19 cellular contexts compared by ENCODE assay signal in the genomic region with DNA sequence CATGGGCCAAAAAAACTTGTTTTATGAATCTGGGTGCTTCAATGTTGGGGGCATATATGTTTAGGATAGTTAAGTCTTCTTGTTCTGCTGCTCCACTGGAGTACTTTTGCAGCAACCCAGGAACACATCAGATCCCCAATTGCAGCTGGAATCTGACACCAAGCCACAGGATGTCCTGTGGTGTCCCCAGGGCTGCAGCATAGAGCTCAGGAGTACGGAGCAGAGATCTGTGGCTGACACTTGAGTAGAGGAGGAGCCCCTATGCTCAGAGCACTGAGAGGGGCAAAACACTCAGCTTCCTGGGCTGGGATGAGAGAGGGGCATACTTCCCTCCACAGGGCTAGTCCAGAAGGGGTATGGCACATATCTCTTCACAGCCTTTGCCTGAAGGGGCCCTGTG.
DNase-seq lines count a peak whose midpoint lies in the region; ATAC-seq and TF ChIP-seq lines count a peak whose summit lies in the region.
"Had no signal": no experiment of that assay in that cellular context is flagged by ENCODE, and none has a peak within 500 bp of the region (broad histone marks: within the 10 kb centered on the region; RNA-seq: fewer than 3 reads in every experiment).

No MANE protein-coding gene starts in this region.

- no peak for TF ChIP-seq RAD21 in SK-N-SH (IDR thresholded peaks at IDR 0.05; ENCODE audit: low read length)

- H3K9ac ChIP-seq in BLaER1 = no peak overlapping the region
- H3K9ac ChIP-seq in endodermal cell (ENCODE audit: extremely low read depth, low read length, poor library complexity, severe bottlenecking) = no peak overlapping the region
- no peak overlapping the region for H3K9ac ChIP-seq in SK-N-SH

- no peak for TF ChIP-seq CTCF in endodermal cell (conservative IDR thresholded peaks at IDR 0.05)
- TF ChIP-seq CTCF in SK-N-SH (IDR thresholded peaks at IDR 0.05) = no peak
- TF ChIP-seq CTCF in natural killer cell (IDR thresholded peaks at IDR 0.05) = no peak

- H3K4me1 Mint-ChIP-seq in endodermal cell = peaks cover 2% of the 10 kb centered on the region
- H3K4me1 Mint-ChIP-seq in natural killer cell = peaks cover 0 to 4% of the 10 kb centered on the region in 2 donors
- H3K4me1 Mint-ChIP-seq in stimulated activated memory B cell treated with anti-CD40 and anti-IgM and Interleukin-4, amounts not matched to agents 10 μg/mL and 1 μg/mL and 100 μg/mL, for 72 hours = no peaks in the 10 kb centered on the region

- WGBS in endodermal cell (ENCODE audit: insufficient coverage in 1 of 2, insufficient read length in 1 of 2), 2 experiments = 0 to 25% methylated on average over 1 of the region's 1 CpG
- WGBS in SK-N-SH (ENCODE audit: low lambda C conversion rate) = 38% methylated on average over 1 of the region's 1 CpG

- H3K27ac ChIP-seq in BLaER1 (no peak overlapping the region; the same call in 1 of the 2 replicates), endodermal cell (ENCODE audit: low read depth, low read length) (no peak overlapping the region), SK-N-SH (ENCODE audit: low read depth in 2 of 2, low read length in 1 of 2) (no peak overlapping the region)
- H3K27ac ChIP-seq: SJCRH30 had no signal

- ATAC-seq in natural killer cell = no peak
- no peak for ATAC-seq in stimulated activated memory B cell treated with anti-CD40 and anti-IgM and Interleukin-4, amounts not matched to agents 10 μg/mL and 1 μg/mL and 100 μg/mL, for 72 hours
- ATAC-seq: CD8-positive, alpha-beta T cell had no signal

- H3K9me3 Mint-ChIP-seq in endodermal cell (no peaks in the 10 kb centered on the region), natural killer cell (no peaks in the 10 kb centered on the region)
- H3K9me3 Mint-ChIP-seq in stimulated activated memory B cell treated with anti-CD40 and anti-IgM and Interleukin-4, amounts not matched to agents 10 μg/mL and 1 μg/mL and 100 μg/mL, for 72 hours = no peaks in the 10 kb centered on the region
- H3K9me3 Mint-ChIP-seq: CD8-positive, alpha-beta T cell had no signal

- H3K27ac Mint-ChIP-seq in endodermal cell (peak overlapping the region; percentile 36), natural killer cell (no peak overlapping the region)
- H3K27ac Mint-ChIP-seq in stimulated activated memory B cell treated with anti-CD40 and anti-IgM and Interleukin-4, amounts not matched to agents 10 μg/mL and 1 μg/mL and 100 μg/mL, for 72 hours = no peak overlapping the region
- H3K27ac Mint-ChIP-seq: CD8-positive, alpha-beta T cell had no signal

- H3K4me1 ChIP-seq in BLaER1 = peaks cover 17% of the 10 kb centered on the region
- H3K4me1 ChIP-seq in endodermal cell (ENCODE audit: control insufficient read depth, insufficient read depth, low read length) = no peaks in the 10 kb centered on the region
- no peaks in the 10 kb centered on the region for H3K4me1 ChIP-seq in SK-N-SH (ENCODE audit: control insufficient read depth in 1 of 2, insufficient read depth in 2 of 2, low read depth in 1 of 2, low read length in 1 of 2)
- H3K4me1 ChIP-seq: HAP-1, SJCRH30 had no signal

- POLR2A ChIA-PET in SK-N-SH (lab: Yijun Ruan, JAX) = no interaction called here

- H4K20me1 ChIP-seq in BLaER1 (no peaks in the 10 kb centered on the region), SK-N-SH (ENCODE audit: insufficient read depth) (no peaks in the 10 kb centered on the region)

- H3K36me3 ChIP-seq in BLaER1 (no peaks in the 10 kb centered on the region), endodermal cell (ENCODE audit: control insufficient read depth, insufficient read depth, low read length) (no peaks in the 10 kb centered on the region), SK-N-SH (replicated peaks in 1 of 2; ENCODE audit: control insufficient read depth in 1 of 2, insufficient read depth in 2 of 2, low read length in 1 of 2) (no peaks in the 10 kb centered on the region)
- H3K36me3 ChIP-seq: HAP-1, SJCRH30 had no signal

- no peaks in the 10 kb centered on the region for H3K9me2 ChIP-seq in SK-N-SH

- H3K36me3 Mint-ChIP-seq in endodermal cell (ENCODE audit: low read depth) (no peaks in the 10 kb centered on the region), natural killer cell (no peaks in the 10 kb centered on the region)
- no peaks in the 10 kb centered on the region for H3K36me3 Mint-ChIP-seq in stimulated activated memory B cell treated with anti-CD40 and anti-IgM and Interleukin-4, amounts not matched to agents 10 μg/mL and 1 μg/mL and 100 μg/mL, for 72 hours
- H3K36me3 Mint-ChIP-seq: CD8-positive, alpha-beta T cell had no signal

- H3K9me3 ChIP-seq in BLaER1 (no peaks in the 10 kb centered on the region), endodermal cell (ENCODE audit: control insufficient read depth, low read length) (no peaks in the 10 kb centered on the region), SK-N-SH (no peaks in the 10 kb centered on the region)
- H3K9me3 ChIP-seq: HAP-1, SJCRH30 had no signal

- H3K27me3 ChIP-seq in BLaER1 = no peaks in the 10 kb centered on the region
- H3K27me3 ChIP-seq in endodermal cell (ENCODE audit: control insufficient read depth, insufficient read depth, low read length, poor library complexity, severe bottlenecking) = no peaks in the 10 kb centered on the region
- no peaks in the 10 kb centered on the region for H3K27me3 ChIP-seq in SK-N-SH (ENCODE audit: insufficient read depth)
- H3K27me3 ChIP-seq: SJCRH30 had no signal

- CTCF ChIA-PET in SK-N-SH (lab: Yijun Ruan, JAX) = no interaction called here

- DNase-seq in ELF-1 (ENCODE audit: low read depth, low spot score) (peak; percentile 19), endodermal cell (peak; percentile 68), myocyte (ENCODE audit: low read depth) (peak; percentile 65), SK-N-SH (no peak), natural killer cell (no peak)
- DNase-seq: C1 segment of cervical spinal cord; Calu3; CD8-positive, alpha-beta T cell; MM.1S; NCI-H1048; NCI-H1417 treated with DMSO at 0.1 percent for 48 hours; NCI-H187; NCI-H446; NCI-H526 treated with DMSO at 0.1 percent for 48 hours; OCI-M1 had no signal

- intact Hi-C loops in natural killer cell (cut with micrococcal nuclease) = no loop called here

- H3K4me2 ChIP-seq in BLaER1 (peak overlapping the region; percentile 65), SK-N-SH (no peak overlapping the region)

- H3K27me3 Mint-ChIP-seq in endodermal cell (ENCODE audit: insufficient read depth) = no peaks in the 10 kb centered on the region
- H3K27me3 Mint-ChIP-seq in natural killer cell (ENCODE audit: low read depth in 2 of 2) = peaks cover 14 to 60% of the 10 kb centered on the region in 2 donors
- peaks cover 13% of the 10 kb centered on the region for H3K27me3 Mint-ChIP-seq in stimulated activated memory B cell treated with anti-CD40 and anti-IgM and Interleukin-4, amounts not matched to agents 10 μg/mL and 1 μg/mL and 100 μg/mL, for 72 hours

- TF ChIP-seq EP300 in SK-N-SH (IDR thresholded peaks at IDR 0.05; ENCODE audit: borderline replicate concordance in 1 of 2, low read depth in 1 of 2, low read length in 1 of 2) = no peak

- H3F3A ChIP-seq in SK-N-SH (replicated peaks; ENCODE audit: insufficient read depth) = no peaks in the 10 kb centered on the region

- H3K79me2 ChIP-seq in SK-N-SH (ENCODE audit: insufficient read depth) = no peaks in the 10 kb centered on the region

- no peak overlapping the region for H2AFZ ChIP-seq in SK-N-SH (ENCODE audit: low read depth)

- H3K4me3 ChIP-seq in BLaER1 (no peak overlapping the region), endodermal cell (ENCODE audit: low read length) (no peak overlapping the region), SK-N-SH (ENCODE audit: low read depth in 2 of 2, low read length in 1 of 2) (no peak overlapping the region)
- H3K4me3 ChIP-seq: HAP-1, SJCRH30 had no signal

- H3K4me3 Mint-ChIP-seq in endodermal cell (no peak overlapping the region), natural killer cell (no peak overlapping the region)
- no peak overlapping the region for H3K4me3 Mint-ChIP-seq in stimulated activated memory B cell treated with anti-CD40 and anti-IgM and Interleukin-4, amounts not matched to agents 10 μg/mL and 1 μg/mL and 100 μg/mL, for 72 hours
- H3K4me3 Mint-ChIP-seq: CD8-positive, alpha-beta T cell had no signal

TF ChIP-seq in SK-N-SH, 30 proteins besides CTCF, POLR2A, EP300 and RAD21:
- TF ChIP-seq ELF1 (IDR thresholded peaks at IDR 0.05) = no peak

Comparison
In these comparisons a context has a peak if more than half of its experiments do, and no peak if none do; other contexts are left out.
1. DNase-seq: peak in ELF-1 (single experiment), endodermal cell (single experiment) and myocyte (single experiment); none in SK-N-SH (single experiment) and natural killer cell (single experiment).